Comparison of ENCODE assay signal across 1 cellular context in genomic region chr11:324131-324530, GRCh38.
TF ChIP-seq lines count a peak whose summit lies in the region.

No MANE protein-coding gene starts in this region.

TF ChIP-seq in H1, 55 proteins besides CTCF, POLR2A, EP300 and RAD21:
- TF ChIP-seq ATF2 (IDR thresholded peaks at IDR 0.05; ENCODE audit: low read length) (no peak), KDM5A (IDR thresholded peaks at IDR 0.05; ENCODE audit: low read length) (no peak), USF2 (IDR thresholded peaks at IDR 0.05; ENCODE audit: low read length) (no peak), NRF1 (IDR thresholded peaks at IDR 0.05; ENCODE audit: low read depth, low read length) (no peak), CEBPB (IDR thresholded peaks at IDR 0.05; ENCODE audit: low read depth, low read length) (no peak), RNF2 (IDR thresholded peaks at IDR 0.05; ENCODE audit: borderline replicate concordance, low read depth, low read length, missing control alignments, poor library complexity, severe bottlenecking) (no peak), JUN (IDR thresholded peaks at IDR 0.05; ENCODE audit: low read depth, low read length) (no peak), CBX8 (IDR thresholded peaks at IDR 0.05; ENCODE audit: borderline replicate concordance, low read depth, low read length) (no peak), KDM4A (IDR thresholded peaks at IDR 0.05; ENCODE audit: low read depth, low read length, severe bottlenecking) (no peak), RXRA (IDR thresholded peaks at IDR 0.05; ENCODE audit: insufficient read depth, low read depth, low read length) (no peak), SP2 (IDR thresholded peaks at IDR 0.05; ENCODE audit: low read length) (no peak), ZNF274 (IDR thresholded peaks at IDR 0.05; ENCODE audit: borderline replicate concordance, extremely low read depth, low read length) (no peak), EGR1 (IDR thresholded peaks at IDR 0.05; ENCODE audit: borderline replicate concordance, low read depth, low read length) (no peak), SIRT6 (IDR thresholded peaks at IDR 0.05; ENCODE audit: low read length) (no peak), RFX5 (IDR thresholded peaks at IDR 0.05; ENCODE audit: borderline replicate concordance, low read depth, low read length) (no peak)
TF ChIP-seq in H1: peak in this region for 0.
